8 cellular contexts compared by ENCODE assay signal in genomic region chr20:63863021-63863797, GRCh38. TPM values are rescaled to one million over a fixed set of nuclear protein-coding genes. Genes with fewer than 3 reads are reported as not detected.
A peak's percentile ranks its signal among the peaks of the same experiment; 100 is the strongest.
DNase-seq lines count a peak whose midpoint lies in the region; ATAC-seq, FAIRE-seq and TF ChIP-seq lines count a peak whose summit lies in the region.

No MANE protein-coding gene starts in this region.

- TF ChIP-seq EP300 in H1 (IDR thresholded peaks at IDR 0.05; ENCODE audit: borderline replicate concordance in 1 of 2, low read depth in 2 of 2, low read length in 2 of 2) = no peak

- H3K79me1 ChIP-seq in H1 (ENCODE audit: low read depth, low read length) = peaks cover 6% of the 10 kb centered on the region; the same call in 1 of the 2 replicates

- DNase-seq in CD4-positive, CD25-positive, alpha-beta regulatory T cell = no peak
- DNase-seq in NT2/D1 (ENCODE audit: low read depth, low spot score) (no peak), H1 (ENCODE audit: low read depth in 1 of 2, low spot score in 2 of 2) (no peak), neural progenitor cell (ENCODE audit: low spot score) (no peak), OCI-M2 (lab: John Stamatoyannopoulos, UW; ENCODE audit: unreplicated experiment) (no peak), NCI-H526 treated with DMSO at 0.1 percent for 48 hours (lab: John Stamatoyannopoulos, UW) (no peak)
- DNase-seq in activated CD4-positive, CD25-positive, alpha-beta regulatory T cell (lab: John Stamatoyannopoulos, UW) = no peak

- no peak overlapping the region for H2BK15ac ChIP-seq in H1 (ENCODE audit: low read length)

- TF ChIP-seq RAD21 in H1 (IDR thresholded peaks at IDR 0.05 in 1 of 2, conservative IDR thresholded peaks at IDR 0.05 in 1 of 2; ENCODE audit: low read depth in 2 of 2, low read length in 2 of 2) = no peak

- peak overlapping the region; percentile 36 to 83 for H3K4me2 ChIP-seq in H1 (ENCODE audit: insufficient read depth in 1 of 2, low read depth in 2 of 2, low read length in 2 of 2)
- peak overlapping the region; percentile 87 for H3K4me2 ChIP-seq in neural progenitor cell

- 99% methylated on average over 10 of the region's 18 CpGs; no CpG with 5 or more reads in 1 of the 2 experiments for WGBS in H1 (ENCODE audit: extremely low coverage in 1 of 2, insufficient coverage in 1 of 2, insufficient read length in 1 of 2, insufficient replicate concordance in 2 of 2, low coverage in 1 of 2, low lambda C conversion rate in 2 of 2, missing lambda C conversion rate in 1 of 2), 2 experiments

- no peak overlapping the region for H2BK120ac ChIP-seq in H1 (replicated peaks; ENCODE audit: low read depth, low read length)

- peak overlapping the region; percentile 7 for H4K91ac ChIP-seq in H1 (replicated peaks; ENCODE audit: insufficient read length, low read length)

- no peak overlapping the region for H3K4ac ChIP-seq in H1 (replicated peaks; ENCODE audit: insufficient read length, low read depth, low read length)

- H3K9me3 ChIP-seq in CD4-positive, CD25-positive, alpha-beta regulatory T cell (ENCODE audit: control insufficient read depth in 2 of 2, low read length in 2 of 2) = no peaks in the 10 kb centered on the region
- H3K9me3 ChIP-seq in NT2/D1 (ENCODE audit: insufficient read depth, low read length) (no peaks in the 10 kb centered on the region), H1 (ENCODE audit: insufficient read depth in 2 of 2, low read depth in 1 of 2, low read length in 1 of 2) (no peaks in the 10 kb centered on the region), neural progenitor cell (ENCODE audit: low read depth) (no peaks in the 10 kb centered on the region)

- H3K9ac ChIP-seq in NT2/D1 (ENCODE audit: insufficient read length, low read depth) = peak overlapping the region; percentile 93
- H3K9ac ChIP-seq in H1 (replicated peaks in 1 of 4; ENCODE audit: extremely low read depth in 1 of 4, low read depth in 3 of 4, low read length in 3 of 4) = no peak overlapping the region
- no peak overlapping the region for H3K9ac ChIP-seq in neural progenitor cell

- H3K36me3 Mint-ChIP-seq in CD4-positive, CD25-positive, alpha-beta regulatory T cell = peaks cover 3% of the 10 kb centered on the region
- H3K36me3 Mint-ChIP-seq in neural progenitor cell = peaks cover 4% of the 10 kb centered on the region

- POLR2A ChIA-PET in H1 (lab: Charles Lee; ENCODE audit: partially characterized antibody) = interaction anchor here (0.7 to 5.9 kb wide), 15 partner anchors 8 to 165 kb away, joined by 3 to 52 read pairs (median 4); partner anchors contain the start of genes ARFRP1 and ZGPAT

- peaks cover 32% of the 10 kb centered on the region for H3F3A ChIP-seq in neural progenitor cell (ENCODE audit: low read depth)

- no peaks in the 10 kb centered on the region for H3K36me3 ChIP-seq in CD4-positive, CD25-positive, alpha-beta regulatory T cell (ENCODE audit: control insufficient read depth, insufficient read depth, low read length)
- H3K36me3 ChIP-seq in NT2/D1 (ENCODE audit: insufficient read depth, insufficient read length, low read length) = peaks cover 54% of the 10 kb centered on the region
- peaks cover 0 to 17% (median 0%) of the 10 kb centered on the region in 4 experiments; a peak in 1 of 8 replicates for H3K36me3 ChIP-seq in H1 (ENCODE audit: control insufficient read depth in 2 of 4, insufficient read depth in 4 of 4, low read length in 3 of 4)
- no peaks in the 10 kb centered on the region for H3K36me3 ChIP-seq in neural progenitor cell

- peaks cover 38% of the 10 kb centered on the region for H3K4me1 ChIP-seq in CD4-positive, CD25-positive, alpha-beta regulatory T cell (ENCODE audit: control insufficient read depth, insufficient read depth, low read length, poor library complexity, severe bottlenecking)
- H3K4me1 ChIP-seq in NT2/D1 (ENCODE audit: insufficient read depth, insufficient read length) (peaks cover 33% of the 10 kb centered on the region), H1 (replicated peaks in 1 of 4; ENCODE audit: control insufficient read depth in 3 of 4, insufficient read depth in 4 of 4, low read length in 3 of 4) (peaks cover 7 to 21% (median 18%) of the 10 kb centered on the region in 4 experiments), neural progenitor cell (peaks cover 21% of the 10 kb centered on the region)

- H3K23ac ChIP-seq in H1 (ENCODE audit: insufficient read length) = no peak overlapping the region

- peak overlapping the region; percentile 43; the same call in 1 of the 2 replicates for H2BK12ac ChIP-seq in H1 (ENCODE audit: low read depth, low read length)

- no peak for FAIRE-seq in H1 (lab: Jason Lieb, UNC)

- peaks cover 0 to 45% (median 28%) of the 10 kb centered on the region in 4 donors for H3K4me1 Mint-ChIP-seq in CD4-positive, CD25-positive, alpha-beta regulatory T cell
- peaks cover 32% of the 10 kb centered on the region for H3K4me1 Mint-ChIP-seq in neural progenitor cell

- H4K20me1 ChIP-seq in H1 (replicated peaks in 1 of 2; ENCODE audit: control insufficient read depth in 1 of 2, insufficient read depth in 2 of 2, low read length in 2 of 2) = peaks cover 0 to 5% of the 10 kb centered on the region in 2 experiments
- H4K20me1 ChIP-seq in neural progenitor cell (ENCODE audit: low read depth) = no peaks in the 10 kb centered on the region

- H3K18ac ChIP-seq in H1 (ENCODE audit: extremely low read depth, low read length) = no peak overlapping the region

- H3K79me2 ChIP-seq in H1 (ENCODE audit: control insufficient read depth in 1 of 2, insufficient read depth in 2 of 2, low read length in 2 of 2) (peaks cover 0 to 35% of the 10 kb centered on the region in 2 experiments; a peak in 2 of 4 replicates), neural progenitor cell (ENCODE audit: low read depth) (peaks cover 31% of the 10 kb centered on the region)

- peak overlapping the region; percentile 93 to 97 (median 95) for H3K4me3 Mint-ChIP-seq in CD4-positive, CD25-positive, alpha-beta regulatory T cell
- H3K4me3 Mint-ChIP-seq in neural progenitor cell = peak overlapping the region; percentile 98

- H3K27me3 ChIP-seq in CD4-positive, CD25-positive, alpha-beta regulatory T cell (ENCODE audit: control insufficient read depth, insufficient read depth, low read length) = no peaks in the 10 kb centered on the region
- H3K27me3 ChIP-seq in NT2/D1 (ENCODE audit: insufficient read depth, insufficient read length) (no peaks in the 10 kb centered on the region), H1 (replicated peaks in 1 of 4; ENCODE audit: control insufficient read depth in 3 of 4, extremely low read depth in 1 of 4, insufficient read depth in 3 of 4, low read length in 3 of 4) (no peaks in the 10 kb centered on the region), neural progenitor cell (no peaks in the 10 kb centered on the region)

- H3K27ac Mint-ChIP-seq in CD4-positive, CD25-positive, alpha-beta regulatory T cell = peak overlapping the region; percentile 50 to 98 (median 94)
- H3K27ac Mint-ChIP-seq in neural progenitor cell = no peak overlapping the region

- ATAC-seq in CD4-positive, CD25-positive, alpha-beta regulatory T cell (ENCODE audit: low read depth in 2 of 2) = no peak
- ATAC-seq in HG03521 (IDR thresholded peaks at IDR 0.05; ENCODE audit: unreplicated experiment) = no peak

- H3K27ac ChIP-seq in CD4-positive, CD25-positive, alpha-beta regulatory T cell (ENCODE audit: insufficient read depth, low read length, poor library complexity, severe bottlenecking) = peak overlapping the region; percentile 90
- no peak overlapping the region for H3K27ac ChIP-seq in H1 (ENCODE audit: low read depth, low read length)
- H3K27ac ChIP-seq in neural progenitor cell = no peak overlapping the region

- H2BK5ac ChIP-seq in H1 (ENCODE audit: low read depth, low read length) = peak overlapping the region; percentile 92; the same call in 1 of the 2 replicates

- H3K56ac ChIP-seq in H1 (replicated peaks; ENCODE audit: insufficient read length, low read depth, low read length) = no peak overlapping the region

- CTCF ChIA-PET in H1 (lab: Charles Lee; ENCODE audit: partially characterized antibody) = interaction anchor here (0.6 to 5.8 kb wide), 14 partner anchors 8 to 122 kb away, joined by 3 to 59 read pairs (median 4); no protein-coding TSS in a partner anchor

- no peaks in the 10 kb centered on the region for H3K9me3 Mint-ChIP-seq in CD4-positive, CD25-positive, alpha-beta regulatory T cell
- no peaks in the 10 kb centered on the region for H3K9me3 Mint-ChIP-seq in neural progenitor cell

- H2BK20ac ChIP-seq in H1 (ENCODE audit: low read length) = 0 out of 2 replicates have a peak overlapping the region, but pooled peaks have one; percentile 72

- peak overlapping the region; percentile 28 for H2AK5ac ChIP-seq in H1 (ENCODE audit: low read depth, low read length)

- H4K8ac ChIP-seq in H1 (ENCODE audit: extremely low read depth, insufficient read depth, low read length) = no peak overlapping the region; the same call in 1 of the 2 replicates

- no peak for TF ChIP-seq POLR2A in H1 (IDR thresholded peaks at IDR 0.05; ENCODE audit: control extremely low read depth in 1 of 2, low read depth in 2 of 2, low read length in 2 of 2)

- H2AFZ ChIP-seq in H1 (ENCODE audit: low read length) = no peak overlapping the region
- H2AFZ ChIP-seq in neural progenitor cell (replicated peaks) = no peak overlapping the region

- no peak overlapping the region for H3K14ac ChIP-seq in H1 (ENCODE audit: insufficient read length)

- TF ChIP-seq CTCF in H1 (IDR thresholded peaks at IDR 0.05; ENCODE audit: control extremely low read depth in 1 of 3, insufficient read depth in 1 of 3, low read depth in 1 of 3, low read length in 3 of 3) = no peak
- no peak for TF ChIP-seq CTCF in neural progenitor cell (IDR thresholded peaks at IDR 0.05)

- no peak overlapping the region for H4K5ac ChIP-seq in H1 (ENCODE audit: insufficient read length, low read depth, low read length)

- H3K23me2 ChIP-seq in H1 (ENCODE audit: low read depth, low read length) = peaks cover 6% of the 10 kb centered on the region; the same call in 1 of the 2 replicates

- peak overlapping the region; percentile 75 for H3K4me3 ChIP-seq in CD4-positive, CD25-positive, alpha-beta regulatory T cell (ENCODE audit: low read depth, low read length)
- peak overlapping the region; percentile 100 for H3K4me3 ChIP-seq in NT2/D1 (ENCODE audit: insufficient read length, low read depth)
- H3K4me3 ChIP-seq in H1 (ENCODE audit: extremely low read depth in 1 of 4, insufficient read depth in 2 of 4, low read depth in 3 of 4, low read length in 4 of 4) = peak overlapping the region in 3 of 4 experiments; percentile 49 to 95 (median 92); a peak in 5 of 8 replicates
- peak overlapping the region; percentile 79 for H3K4me3 ChIP-seq in neural progenitor cell

- peaks cover 6% of the 10 kb centered on the region for H3K27me3 Mint-ChIP-seq in CD4-positive, CD25-positive, alpha-beta regulatory T cell
- H3K27me3 Mint-ChIP-seq in neural progenitor cell (ENCODE audit: insufficient read depth, low read depth) = peaks cover 4% of the 10 kb centered on the region

RNA-seq across cellular contexts. Expression of gene TPD52L2, which starts 1.9 kb away (rescaled TPM):
- total RNA-seq in CD4-positive, CD25-positive, alpha-beta regulatory T cell = 33.7 TPM
- polyA plus RNA-seq in CD4-positive, CD25-positive, alpha-beta regulatory T cell = 10 to 100 TPM; 69.0 to 72.1 (median 69.9) TPM
- total RNA-seq in H1 (2021; fragmentation: NEBNext Ultra II Directional; extraction: Animal tissue kit (Norgen Biotek cat#: 25700)) = 77.1 and 78.1 TPM in 2 replicates
- 80.2 and 96.5 TPM in 2 replicates for polyA plus RNA-seq in H1 (2011; rRNA removed)
- 101 TPM for polyA plus RNA-seq in H1 (2011; cell fraction: cytosol; rRNA removed)
- 124 TPM for polyA plus RNA-seq in H1 (2011; cell fraction: nucleus; rRNA removed)
- 61.9 to 82.8 TPM (median 77.6 TPM) in 4 replicates for polyA plus RNA-seq in H1 (2012, experiment 1 of 2)
- polyA plus RNA-seq in H1 (2012, experiment 2 of 2) = 87.8 TPM
- 57.0 TPM for polyA plus RNA-seq in H1 (2013, experiment 1 of 2)
- 55.6 TPM for polyA plus RNA-seq in H1 (2013, experiment 2 of 2)
- 52.5 and 67.0 TPM in 2 replicates for polyA minus RNA-seq in H1 (2011; rRNA and poly(A)+ RNA removed)
- 78.2 TPM for polyA minus RNA-seq in H1 (2011; cell fraction: cytosol; rRNA and poly(A)+ RNA removed)
- 31.7 TPM for polyA minus RNA-seq in H1 (2011; cell fraction: nucleus; rRNA and poly(A)+ RNA removed)
- 66.6 and 80.1 TPM in 2 replicates for total RNA-seq in neural progenitor cell (ENCODE audit: low replicate concordance)

RNA-seq across cellular contexts. Expression of gene ABHD16B, which starts 1.9 kb away (rescaled TPM):
- total RNA-seq in CD4-positive, CD25-positive, alpha-beta regulatory T cell = not detected
- under 1 TPM in 1 of 4 donors, not detected in 3; 0.21 TPM for polyA plus RNA-seq in CD4-positive, CD25-positive, alpha-beta regulatory T cell
- not detected in 2 replicates for total RNA-seq in H1 (2021; fragmentation: NEBNext Ultra II Directional; extraction: Animal tissue kit (Norgen Biotek cat#: 25700))
- 0.05 TPM in 1 of 2 replicates, not detected in the other for polyA plus RNA-seq in H1 (2011; rRNA removed)
- not detected for polyA plus RNA-seq in H1 (2011; cell fraction: cytosol; rRNA removed)
- not detected for polyA plus RNA-seq in H1 (2011; cell fraction: nucleus; rRNA removed)
- polyA plus RNA-seq in H1 (2012, experiment 1 of 2) = not detected in 4 replicates
- polyA plus RNA-seq in H1 (2012, experiment 2 of 2) = not detected
- polyA plus RNA-seq in H1 (2013, experiment 1 of 2) = not detected
- polyA plus RNA-seq in H1 (2013, experiment 2 of 2) = not detected
- polyA minus RNA-seq in H1 (2011; rRNA and poly(A)+ RNA removed) = not detected in 2 replicates
- not detected for polyA minus RNA-seq in H1 (2011; cell fraction: cytosol; rRNA and poly(A)+ RNA removed)
- polyA minus RNA-seq in H1 (2011; cell fraction: nucleus; rRNA and poly(A)+ RNA removed) = not detected
- not detected in 2 replicates for total RNA-seq in neural progenitor cell (ENCODE audit: low replicate concordance)

RNA-seq across cellular contexts. Expression of gene DNAJC5, which starts 31.7 kb away (rescaled TPM):
- 34.9 TPM for total RNA-seq in CD4-positive, CD25-positive, alpha-beta regulatory T cell
- 1 to 10 TPM; 5.0 to 7.0 (median 5.8) TPM for polyA plus RNA-seq in CD4-positive, CD25-positive, alpha-beta regulatory T cell
- 31.2 and 32.8 TPM in 2 replicates for total RNA-seq in H1 (2021; fragmentation: NEBNext Ultra II Directional; extraction: Animal tissue kit (Norgen Biotek cat#: 25700))
- 19.2 and 25.0 TPM in 2 replicates for polyA plus RNA-seq in H1 (2011; rRNA removed)
- polyA plus RNA-seq in H1 (2011; cell fraction: cytosol; rRNA removed) = 22.5 TPM
- polyA plus RNA-seq in H1 (2011; cell fraction: nucleus; rRNA removed) = 27.7 TPM
- polyA plus RNA-seq in H1 (2012, experiment 1 of 2) = 21.6 to 26.2 TPM (median 23.4 TPM) in 4 replicates
- polyA plus RNA-seq in H1 (2012, experiment 2 of 2) = 21.6 TPM
- 15.5 TPM for polyA plus RNA-seq in H1 (2013, experiment 1 of 2)
- polyA plus RNA-seq in H1 (2013, experiment 2 of 2) = 16.2 TPM
- polyA minus RNA-seq in H1 (2011; rRNA and poly(A)+ RNA removed) = 25.3 and 25.7 TPM in 2 replicates
- 19.9 TPM for polyA minus RNA-seq in H1 (2011; cell fraction: cytosol; rRNA and poly(A)+ RNA removed)
- polyA minus RNA-seq in H1 (2011; cell fraction: nucleus; rRNA and poly(A)+ RNA removed) = 13.3 TPM
- 17.2 and 37.9 TPM in 2 replicates for total RNA-seq in neural progenitor cell (ENCODE audit: low replicate concordance)

RNA-seq across cellular contexts. Expression of gene ZBTB46, which starts 32.1 kb away (rescaled TPM):
- 0.49 TPM for total RNA-seq in CD4-positive, CD25-positive, alpha-beta regulatory T cell
- polyA plus RNA-seq in CD4-positive, CD25-positive, alpha-beta regulatory T cell = under 1 TPM in 2 of 4 donors, not detected in 2; 0.03 to 0.09 TPM
- 21.1 and 22.4 TPM in 2 replicates for total RNA-seq in H1 (2021; fragmentation: NEBNext Ultra II Directional; extraction: Animal tissue kit (Norgen Biotek cat#: 25700))
- polyA plus RNA-seq in H1 (2011; rRNA removed) = 6.4 and 10.7 TPM in 2 replicates
- polyA plus RNA-seq in H1 (2011; cell fraction: cytosol; rRNA removed) = 8.6 TPM
- polyA plus RNA-seq in H1 (2011; cell fraction: nucleus; rRNA removed) = 14.3 TPM
- 8.5 to 11.4 TPM (median 10.9 TPM) in 4 replicates for polyA plus RNA-seq in H1 (2012, experiment 1 of 2)
- polyA plus RNA-seq in H1 (2012, experiment 2 of 2) = 11.3 TPM
- 7.1 TPM for polyA plus RNA-seq in H1 (2013, experiment 1 of 2)
- polyA plus RNA-seq in H1 (2013, experiment 2 of 2) = 7.8 TPM
- 32.8 and 34.9 TPM in 2 replicates for polyA minus RNA-seq in H1 (2011; rRNA and poly(A)+ RNA removed)
- polyA minus RNA-seq in H1 (2011; cell fraction: cytosol; rRNA and poly(A)+ RNA removed) = 22.2 TPM
- polyA minus RNA-seq in H1 (2011; cell fraction: nucleus; rRNA and poly(A)+ RNA removed) = 18.9 TPM
- total RNA-seq in neural progenitor cell (ENCODE audit: low replicate concordance) = 8.1 and 13.9 TPM in 2 replicates
